Comparison of ENCODE assay signal across 12 cellular contexts in the genomic region with DNA sequence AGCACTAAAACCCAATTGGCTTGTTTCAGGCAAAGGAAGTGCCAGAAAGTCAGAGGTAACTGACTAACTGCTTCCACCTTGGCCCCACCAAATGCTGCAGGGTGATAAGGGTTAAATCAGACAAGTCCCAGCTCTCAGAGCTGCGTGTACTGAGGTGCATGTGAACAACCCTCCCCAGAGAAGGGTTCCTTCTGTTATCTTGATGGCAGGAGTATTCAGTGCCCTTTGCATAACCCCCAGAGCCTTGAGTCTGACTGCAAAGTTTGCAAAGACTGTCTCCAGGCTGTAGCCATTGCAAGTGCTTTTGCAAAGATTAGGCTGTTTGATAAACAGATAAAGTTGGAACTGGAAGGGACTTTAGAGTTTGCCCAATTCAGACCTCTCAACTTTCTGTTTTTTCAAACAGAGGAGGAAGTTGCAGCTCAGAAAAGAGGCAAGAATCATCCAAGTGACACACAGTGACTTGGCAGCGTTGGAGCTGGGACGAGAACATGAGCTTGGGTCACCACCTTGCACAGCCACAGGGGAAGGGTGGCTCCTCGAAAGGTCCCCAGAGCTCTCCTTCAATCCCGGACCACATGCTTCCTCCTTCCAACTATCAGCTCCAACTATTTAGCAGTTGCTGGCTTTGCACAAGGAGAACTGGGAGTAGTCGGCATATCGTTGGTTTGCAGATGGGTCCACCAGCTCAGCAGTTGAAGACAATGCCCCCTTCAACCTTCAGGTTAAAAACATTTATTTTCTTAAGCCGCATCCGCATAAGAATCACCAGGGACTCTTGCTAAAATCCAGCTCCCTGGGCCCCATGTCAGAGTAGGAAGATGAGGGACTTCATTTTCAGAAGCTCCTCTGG.
DNase-seq lines count a peak whose midpoint lies in the region; ATAC-seq and TF ChIP-seq lines count a peak whose summit lies in the region.
"Had no signal": no experiment of that assay in that cellular context is flagged by ENCODE, and none has a peak within 500 bp of the region (broad histone marks: within the 10 kb centered on the region; RNA-seq: fewer than 3 reads in every experiment).

No MANE protein-coding gene starts in this region.

- no peak overlapping the region for H3K4me3 ChIP-seq in aorta (ENCODE audit: low read length in 2 of 2)
- H3K4me3 ChIP-seq: BLaER1 treated with 17β-estradiol and CSF1 and Interleukin-3, amounts not matched to agents 10 nM and 100 nM; dorsolateral prefrontal cortex had no signal

- WGBS in aorta, 2 donors = 27 to 36% methylated on average over 9 of the region's 9 CpGs

- H3K36me3 Mint-ChIP-seq in natural killer cell (no peaks in the 10 kb centered on the region), T-cell (no peaks in the 10 kb centered on the region)
- H3K36me3 Mint-ChIP-seq in natural killer cell treated with Interleukin-12 subunit alpha and Interleukin-12 subunit beta and Interleukin-15 and Interleukin-18, amount 100 ng/mL, for 72 hours = no peaks in the 10 kb centered on the region

- H3K9me3 Mint-ChIP-seq in natural killer cell (no peaks in the 10 kb centered on the region), T-cell (peaks cover 0 to 8% (median 0%) of the 10 kb centered on the region in 3 donors)
- H3K9me3 Mint-ChIP-seq in natural killer cell treated with Interleukin-12 subunit alpha and Interleukin-12 subunit beta and Interleukin-15 and Interleukin-18, amount 100 ng/mL, for 72 hours = no peaks in the 10 kb centered on the region

- ATAC-seq in natural killer cell (no peak), T-cell (replicated peaks in 1 of 4) (peak in 3 of 4 experiments; percentile 56 to 66 (median 64)), left colon (peak; percentile 63), aorta (ENCODE audit: low FRiP score) (peak; percentile 17), HG03460 (IDR thresholded peaks at IDR 0.05; ENCODE audit: unreplicated experiment) (no peak), HG03439 (IDR thresholded peaks at IDR 0.05; ENCODE audit: unreplicated experiment) (no peak)
- no peak for ATAC-seq in natural killer cell treated with Interleukin-12 subunit alpha and Interleukin-12 subunit beta and Interleukin-15 and Interleukin-18, amount 100 ng/mL, for 72 hours

- intact Hi-C loops in natural killer cell (cut with micrococcal nuclease) (no loop called here), left colon (cut with DNase I, micrococcal nuclease) (no loop called here), aorta (cut with DNase I) (no loop called here)

- TF ChIP-seq CTCF in natural killer cell (IDR thresholded peaks at IDR 0.05) = no peak

- H3K27me3 Mint-ChIP-seq in natural killer cell (ENCODE audit: low read depth in 2 of 2) (peaks cover 0 to 4% of the 10 kb centered on the region in 2 donors), T-cell (peaks cover 0 to 1% of the 10 kb centered on the region in 2 donors)
- H3K27me3 Mint-ChIP-seq in natural killer cell treated with Interleukin-12 subunit alpha and Interleukin-12 subunit beta and Interleukin-15 and Interleukin-18, amount 100 ng/mL, for 72 hours = peaks cover 4 to 7% of the 10 kb centered on the region in 2 donors
- H3K27me3 Mint-ChIP-seq: activated naive CD8-positive, alpha-beta T cell had no signal

- H3K27ac Mint-ChIP-seq in natural killer cell (peak overlapping the region; percentile 50 to 78), T-cell (peak overlapping the region; percentile 83 to 93)
- H3K27ac Mint-ChIP-seq in natural killer cell treated with Interleukin-12 subunit alpha and Interleukin-12 subunit beta and Interleukin-15 and Interleukin-18, amount 100 ng/mL, for 72 hours = peak overlapping the region in 1 of 2 donors; percentile 39
- H3K27ac Mint-ChIP-seq: activated naive CD8-positive, alpha-beta T cell had no signal

- CTCF ChIA-PET in T-cell (lab: Charles Lee) = no interaction called here

- H3K4me3 Mint-ChIP-seq in natural killer cell (peak overlapping the region; percentile 17), T-cell (peak overlapping the region in 1 of 3 donors; percentile 66)
- no peak overlapping the region for H3K4me3 Mint-ChIP-seq in natural killer cell treated with Interleukin-12 subunit alpha and Interleukin-12 subunit beta and Interleukin-15 and Interleukin-18, amount 100 ng/mL, for 72 hours
- H3K4me3 Mint-ChIP-seq: activated naive CD8-positive, alpha-beta T cell had no signal

- H3K36me3 ChIP-seq in aorta (ENCODE audit: control insufficient read depth in 1 of 2, insufficient read depth in 2 of 2, low read length in 1 of 2) = no peaks in the 10 kb centered on the region
- H3K36me3 ChIP-seq: BLaER1 treated with 17β-estradiol and CSF1 and Interleukin-3, amounts not matched to agents 10 nM and 100 nM; WERI-Rb-1 had no signal

- POLR2A ChIA-PET in T-cell (lab: Charles Lee) = no interaction called here

- no peak overlapping the region for H3K27ac ChIP-seq in aorta (ENCODE audit: low read depth in 1 of 2, low read length in 2 of 2)
- H3K27ac ChIP-seq: BLaER1 treated with 17β-estradiol and CSF1 and Interleukin-3, amounts not matched to agents 10 nM and 100 nM; dorsolateral prefrontal cortex; WERI-Rb-1 had no signal

- H3K4me1 ChIP-seq in aorta (ENCODE audit: control insufficient read depth in 1 of 2, insufficient read depth in 2 of 2, low read length in 2 of 2) = no peaks in the 10 kb centered on the region

- peaks cover 13 to 19% of the 10 kb centered on the region in 2 donors for H3K4me1 Mint-ChIP-seq in natural killer cell
- H3K4me1 Mint-ChIP-seq in natural killer cell treated with Interleukin-12 subunit alpha and Interleukin-12 subunit beta and Interleukin-15 and Interleukin-18, amount 100 ng/mL, for 72 hours (ENCODE audit: low read depth in 2 of 2) = peaks cover 7 to 10% of the 10 kb centered on the region in 2 donors
- H3K4me1 Mint-ChIP-seq in T-cell = peaks cover 24 to 31% (median 26%) of the 10 kb centered on the region in 3 donors

- H3K9me3 ChIP-seq in aorta (ENCODE audit: control insufficient read depth, low read length) = peaks cover 2% of the 10 kb centered on the region

- no peaks in the 10 kb centered on the region for H3K27me3 ChIP-seq in aorta (ENCODE audit: control insufficient read depth in 1 of 2, insufficient read depth in 2 of 2, low read length in 1 of 2)
- H3K27me3 ChIP-seq: dorsolateral prefrontal cortex had no signal

- DNase-seq in natural killer cell (no peak), T-cell (no peak), left colon (no peak), aorta (no peak), NCI-H524 (lab: John Stamatoyannopoulos, UW) (no peak)
- no peak for DNase-seq in natural killer cell treated with Interleukin-12 subunit alpha and Interleukin-12 subunit beta and Interleukin-15 and Interleukin-18, amount 100 ng/mL, for 72 hours (ENCODE audit: low spot score)
- DNase-seq: dorsolateral prefrontal cortex, WERI-Rb-1 had no signal

Comparison
In these comparisons a context has a peak if more than half of its experiments do, and no peak if none do; other contexts are left out.
1. ATAC-seq: peak in T-cell (3 of 4), left colon (single experiment) and aorta (single experiment); none in natural killer cell (0 of 3), natural killer cell treated with Interleukin-12 subunit alpha and Interleukin-12 subunit beta and Interleukin-15 and Interleukin-18, amount 100 ng/mL, for 72 hours (0 of 2), HG03460 (single experiment) and HG03439 (single experiment).